Comparison of ENCODE assay signal across 17 cellular contexts in genomic region chr1:86926886-86927285, GRCh38.
"Had no signal": no experiment of that assay in that cellular context is flagged by ENCODE, and none has a peak within 500 bp of the region (broad histone marks: within the 10 kb centered on the region; RNA-seq: fewer than 3 reads in every experiment).

No MANE protein-coding gene starts in this region.

- DNase-seq: activated gamma-delta T cell; dorsolateral prefrontal cortex; heart left ventricle; kidney glomerular epithelial cell; mesenchymal stem cell; pancreas; stimulated activated CD8-positive, alpha-beta memory T cell treated with anti-CD3 and anti-CD28 coated beads, Interleukin-4, amount 100 ng/mL, for 48 hours; stimulated activated naive CD4-positive, alpha-beta T cell treated with Interleukin-2 at 50 U/mL for 16 hours; substantia nigra had no signal

- H3K4me3 ChIP-seq: cardiac muscle cell, dorsolateral prefrontal cortex, gastroesophageal sphincter, heart left ventricle, pancreas, tibial nerve, vagina had no signal

- H3K4me1 ChIP-seq: gastroesophageal sphincter, tibial nerve, vagina had no signal

- H3K27me3 ChIP-seq: cardiac muscle cell, dorsolateral prefrontal cortex, gastroesophageal sphincter, heart left ventricle, neutrophil, pancreas, tibial nerve, vagina had no signal

- ATAC-seq: activated CD4-positive, CD25-positive, alpha-beta regulatory T cell treated with anti-CD3 and anti-CD28 coated beads, Interleukin-2, amount 50 U/mL, for 24 hours; gastroesophageal sphincter; heart left ventricle; natural killer cell treated with Interleukin-12 subunit alpha and Interleukin-12 subunit beta and Interleukin-15 and Interleukin-18, amount 100 ng/mL, for 72 hours; pancreas; sciatic nerve had no signal

- H3K36me3 ChIP-seq: cardiac muscle cell, gastroesophageal sphincter, heart left ventricle, neutrophil, pancreas, tibial nerve, vagina had no signal

- H3K9me3 ChIP-seq: neutrophil, pancreas, vagina had no signal
